ENCODE assay signal across 8 cellular contexts in genomic region chr17:75404739-75405364, GRCh38. TPM values are rescaled to one million over a fixed set of nuclear protein-coding genes. Genes with fewer than 3 reads are reported as not detected.
DNase-seq lines count a peak whose midpoint lies in the region; ATAC-seq, FAIRE-seq and TF ChIP-seq lines count a peak whose summit lies in the region.

No MANE protein-coding gene starts in this region.

- peak overlapping the region; percentile 8 for H2AFZ ChIP-seq in endothelial cell of umbilical vein (ENCODE audit: low read depth, low read length)

- peaks cover 0 to 2% of the 10 kb centered on the region in 2 experiments for H3K27me3 ChIP-seq in endothelial cell of umbilical vein (ENCODE audit: control insufficient read depth in 2 of 2, insufficient read depth in 2 of 2, low read length in 2 of 2)
- no peaks in the 10 kb centered on the region for H3K27me3 ChIP-seq in mucosa of rectum (ENCODE audit: control insufficient read depth in 2 of 2, insufficient read depth in 2 of 2, low read length in 2 of 2)

- no peaks in the 10 kb centered on the region for H3K9me3 Mint-ChIP-seq in activated CD8-positive, alpha-beta memory T cell treated with anti-CD3 and anti-CD28 coated beads, Interleukin-2, amount 10 ng/mL, durations not matched to agents 7 days and 5 days (ENCODE audit: low read depth)
- no peaks in the 10 kb centered on the region for H3K9me3 Mint-ChIP-seq in stimulated activated naive CD8-positive, alpha-beta T cell treated with anti-CD3 and anti-CD28 coated beads, Interleukin-15, Interleukin-2, amounts not matched to agents 100 ng/mL and 50 ng/mL, for 24 hours

- TF ChIP-seq POLR2A in endothelial cell of umbilical vein (IDR thresholded peaks at IDR 0.05; ENCODE audit: low read depth, low read length), result no peak

- peak overlapping the region; percentile 54 for H3K27ac ChIP-seq in endothelial cell of umbilical vein (ENCODE audit: insufficient read depth, low read depth, low read length)
- H3K27ac ChIP-seq in mucosa of rectum (ENCODE audit: low read depth in 2 of 2, low read length in 2 of 2), result peak overlapping the region; percentile 93 to 94

- H4K20me1 ChIP-seq in endothelial cell of umbilical vein (replicated peaks; ENCODE audit: control insufficient read depth, extremely low read depth, insufficient read depth, low read length), result peaks cover 5% of the 10 kb centered on the region

- intact Hi-C loops in endothelial cell of umbilical vein (cut with micrococcal nuclease), result loop anchor here (1.0 to 2.0 kb wide), 5 partner anchors 12 to 164 kb away; partner anchors contain the start of genes MIF4GD and SLC25A19

- peak overlapping the region; percentile 90 for H3K4me3 Mint-ChIP-seq in activated CD8-positive, alpha-beta memory T cell treated with anti-CD3 and anti-CD28 coated beads, Interleukin-2, amount 10 ng/mL, durations not matched to agents 7 days and 5 days
- peak overlapping the region; percentile 96 for H3K4me3 Mint-ChIP-seq in stimulated activated naive CD8-positive, alpha-beta T cell treated with anti-CD3 and anti-CD28 coated beads, Interleukin-15, Interleukin-2, amounts not matched to agents 100 ng/mL and 50 ng/mL, for 24 hours

- no peaks in the 10 kb centered on the region for H3K9me1 ChIP-seq in endothelial cell of umbilical vein (replicated peaks; ENCODE audit: control insufficient read depth, extremely low read depth, insufficient read depth, low read length)

- DNase-seq in NCI-H510A (lab: John Stamatoyannopoulos, UW), result peak; percentile 21
- peak; percentile 81 for DNase-seq in activated CD8-positive, alpha-beta memory T cell treated with anti-CD3 and anti-CD28 coated beads, Interleukin-2, amount 10 ng/mL, durations not matched to agents 7 days and 5 days
- DNase-seq in endothelial cell of umbilical vein (ENCODE audit: low read depth, low spot score), result peak; percentile 55
- no peak for DNase-seq in H4 (ENCODE audit: low spot score)

- H3K9ac ChIP-seq in endothelial cell of umbilical vein (replicated peaks; ENCODE audit: extremely low read depth, insufficient read depth, low read length) (peak overlapping the region; percentile 95), mucosa of rectum (ENCODE audit: low read depth in 1 of 2, low read length in 2 of 2) (peak overlapping the region; percentile 89 to 91)

- H3K4me2 ChIP-seq in endothelial cell of umbilical vein (ENCODE audit: insufficient read depth, low read length), result peak overlapping the region; percentile 98

- no TSS peak for BruUV-seq in endothelial cell of umbilical vein (replicated peaks; lab: Mats Ljungman, UMichigan)

- peaks cover 18% of the 10 kb centered on the region for H3K36me3 Mint-ChIP-seq in activated CD8-positive, alpha-beta memory T cell treated with anti-CD3 and anti-CD28 coated beads, Interleukin-2, amount 10 ng/mL, durations not matched to agents 7 days and 5 days
- peaks cover 18% of the 10 kb centered on the region for H3K36me3 Mint-ChIP-seq in stimulated activated naive CD8-positive, alpha-beta T cell treated with anti-CD3 and anti-CD28 coated beads, Interleukin-15, Interleukin-2, amounts not matched to agents 100 ng/mL and 50 ng/mL, for 24 hours (ENCODE audit: low read depth)

- peaks cover 12% of the 10 kb centered on the region for H3K4me1 ChIP-seq in endothelial cell of umbilical vein (ENCODE audit: control insufficient read depth, extremely low read depth, insufficient read depth, low read length)
- peaks cover 7 to 18% of the 10 kb centered on the region in 2 donors for H3K4me1 ChIP-seq in mucosa of rectum (ENCODE audit: control insufficient read depth in 2 of 2, insufficient read depth in 2 of 2, low read length in 2 of 2)

- TF ChIP-seq CTCF in endothelial cell of umbilical vein (IDR thresholded peaks at IDR 0.05; ENCODE audit: extremely low read depth in 1 of 2, insufficient read depth in 1 of 2, low read depth in 1 of 2, low read length in 2 of 2), result no peak

- H3K4me1 Mint-ChIP-seq in activated CD8-positive, alpha-beta memory T cell treated with anti-CD3 and anti-CD28 coated beads, Interleukin-2, amount 10 ng/mL, durations not matched to agents 7 days and 5 days, result peaks cover 42% of the 10 kb centered on the region
- H3K4me1 Mint-ChIP-seq in stimulated activated naive CD8-positive, alpha-beta T cell treated with anti-CD3 and anti-CD28 coated beads, Interleukin-15, Interleukin-2, amounts not matched to agents 100 ng/mL and 50 ng/mL, for 24 hours (ENCODE audit: low read depth), result peaks cover 50% of the 10 kb centered on the region

- POLR2A ChIA-PET in endothelial cell of umbilical vein (lab: Charles Lee), result interaction anchor here (0.6 to 1.1 kb wide), 6 partner anchors 51 to 284 kb away, joined by 3 to 5 read pairs (median 4); partner anchors contain the start of genes MIF4GD, SLC25A19 and TMEM94

- ATAC-seq in GM18858 (IDR thresholded peaks at IDR 0.05; ENCODE audit: unreplicated experiment), result peak; percentile 9
- peak; percentile 2 for ATAC-seq in HG02884 (IDR thresholded peaks at IDR 0.05; ENCODE audit: unreplicated experiment)
- peak; percentile 29 for ATAC-seq in activated CD8-positive, alpha-beta memory T cell treated with anti-CD3 and anti-CD28 coated beads, Interleukin-2, amount 10 ng/mL, durations not matched to agents 7 days and 5 days

- dilution Hi-C loops in endothelial cell of umbilical vein (cut with MboI; ENCODE audit: extremely low pct_ligation_motif_present, low sequenced_read_pairs), result no loop called here

- CTCF ChIA-PET in activated CD8-positive, alpha-beta memory T cell treated with anti-CD3 and anti-CD28 coated beads, Interleukin-2, amount 10 ng/mL, durations not matched to agents 7 days and 5 days (lab: Charles Lee), result interaction anchor here (0.7 to 4.4 kb wide), 17 partner anchors 11 to 443 kb away, joined by 3 to 45 read pairs (median 4); partner anchors contain the start of genes MIF4GD, SLC25A19 and TSEN54
- CTCF ChIA-PET in endothelial cell of umbilical vein (lab: Charles Lee), result interaction anchor here (0.7 to 9.9 kb wide), 10 partner anchors 7 to 228 kb away, joined by 3 to 178 read pairs (median 5); partner anchors contain the start of genes MIF4GD, SLC25A19 and SMIM5

- H3K27ac Mint-ChIP-seq in activated CD8-positive, alpha-beta memory T cell treated with anti-CD3 and anti-CD28 coated beads, Interleukin-2, amount 10 ng/mL, durations not matched to agents 7 days and 5 days, result peak overlapping the region; percentile 91
- H3K27ac Mint-ChIP-seq in stimulated activated naive CD8-positive, alpha-beta T cell treated with anti-CD3 and anti-CD28 coated beads, Interleukin-15, Interleukin-2, amounts not matched to agents 100 ng/mL and 50 ng/mL, for 24 hours, result peak overlapping the region; percentile 98

- H3K79me2 ChIP-seq in endothelial cell of umbilical vein (ENCODE audit: control insufficient read depth, insufficient read depth, low read length), result peaks cover 54% of the 10 kb centered on the region

- peak; percentile 40 for FAIRE-seq in endothelial cell of umbilical vein (lab: Jason Lieb, UNC)

- H3K4me3 ChIP-seq in endothelial cell of umbilical vein (replicated peaks in 1 of 3; ENCODE audit: insufficient read depth in 1 of 3, low read depth in 1 of 3, low read length in 3 of 3), result peak overlapping the region; percentile 78 to 97 (median 96)
- peak overlapping the region; percentile 71 to 90 for H3K4me3 ChIP-seq in mucosa of rectum (ENCODE audit: low read length in 2 of 2)

- no peaks in the 10 kb centered on the region for H3K36me3 ChIP-seq in endothelial cell of umbilical vein (ENCODE audit: control insufficient read depth in 2 of 2, extremely low read depth in 1 of 2, insufficient read depth in 2 of 2, low read length in 2 of 2)
- H3K36me3 ChIP-seq in mucosa of rectum (ENCODE audit: control insufficient read depth in 2 of 2, insufficient read depth in 2 of 2, low read length in 2 of 2), result no peaks in the 10 kb centered on the region

- H3K27me3 Mint-ChIP-seq in activated CD8-positive, alpha-beta memory T cell treated with anti-CD3 and anti-CD28 coated beads, Interleukin-2, amount 10 ng/mL, durations not matched to agents 7 days and 5 days, result no peaks in the 10 kb centered on the region
- H3K27me3 Mint-ChIP-seq in stimulated activated naive CD8-positive, alpha-beta T cell treated with anti-CD3 and anti-CD28 coated beads, Interleukin-15, Interleukin-2, amounts not matched to agents 100 ng/mL and 50 ng/mL, for 24 hours, result no peaks in the 10 kb centered on the region

- H3K9me3 ChIP-seq in endothelial cell of umbilical vein (replicated peaks; ENCODE audit: control insufficient read depth, insufficient read depth, low read length) (no peaks in the 10 kb centered on the region), mucosa of rectum (ENCODE audit: control insufficient read depth in 2 of 2, low read length in 2 of 2) (no peaks in the 10 kb centered on the region)

TF ChIP-seq in endothelial cell of umbilical vein, 7 proteins besides CTCF, POLR2A, EP300 and RAD21 (continues in another document):
- no peak for TF ChIP-seq JUN (IDR thresholded peaks at IDR 0.05; ENCODE audit: borderline replicate concordance, insufficient read depth, insufficient read length, low read depth)
- no peak for TF ChIP-seq MYC (IDR thresholded peaks at IDR 0.05; ENCODE audit: low read depth, low read length)

RNA-seq across cellular contexts. Expression of gene GRB2, which starts 0.6 kb away (rescaled TPM):
- 100 to 1,000 TPM; 138 to 179 TPM for total RNA-seq in activated CD8-positive, alpha-beta memory T cell treated with anti-CD3 and anti-CD28 coated beads, Interleukin-2, amount 10 ng/mL, durations not matched to agents 7 days and 5 days
- 93.9 and 94.8 TPM in 2 replicates for total RNA-seq in endothelial cell of umbilical vein
- polyA plus RNA-seq in endothelial cell of umbilical vein, result 41.8 and 51.5 TPM in 2 replicates
- polyA plus RNA-seq in endothelial cell of umbilical vein (2011; cell fraction: cytosol; rRNA removed), result 65.2 and 76.7 TPM in 2 replicates
- 35.4 and 39.0 TPM in 2 replicates for polyA plus RNA-seq in endothelial cell of umbilical vein (2011; cell fraction: nucleus; rRNA removed)
- polyA plus RNA-seq in endothelial cell of umbilical vein (2012), result 78.0 and 101 TPM in 2 replicates
- polyA minus RNA-seq in endothelial cell of umbilical vein, result 49.6 and 54.7 TPM in 2 replicates
- 19.7 TPM for polyA minus RNA-seq in endothelial cell of umbilical vein (2011; cell fraction: cytosol; rRNA and poly(A)+ RNA removed)
- 25.7 and 26.0 TPM in 2 replicates for polyA minus RNA-seq in endothelial cell of umbilical vein (2011; cell fraction: nucleus; rRNA and poly(A)+ RNA removed)
- 83.8 and 107 TPM in 2 replicates for total RNA-seq in H4 (2014; rRNA removed; shearing (Covaris generic))

RNA-seq across cellular contexts. Expression of gene TMEM94, which starts 51.6 kb away (rescaled TPM):
- total RNA-seq in activated CD8-positive, alpha-beta memory T cell treated with anti-CD3 and anti-CD28 coated beads, Interleukin-2, amount 10 ng/mL, durations not matched to agents 7 days and 5 days, result 100 to 1,000 TPM in 1 of 2 experiments, 10 to 100 TPM in 1; 83.7 to 106 TPM
- 68.4 and 69.2 TPM in 2 replicates for total RNA-seq in endothelial cell of umbilical vein
- 75.9 and 131 TPM in 2 replicates for polyA plus RNA-seq in endothelial cell of umbilical vein
- polyA plus RNA-seq in endothelial cell of umbilical vein (2011; cell fraction: cytosol; rRNA removed), result 46.4 and 54.3 TPM in 2 replicates
- polyA plus RNA-seq in endothelial cell of umbilical vein (2011; cell fraction: nucleus; rRNA removed), result 371 and 452 TPM in 2 replicates
- polyA plus RNA-seq in endothelial cell of umbilical vein (2012), result 47.6 and 53.1 TPM in 2 replicates
- polyA minus RNA-seq in endothelial cell of umbilical vein, result 64.3 and 74.9 TPM in 2 replicates
- 25.6 TPM for polyA minus RNA-seq in endothelial cell of umbilical vein (2011; cell fraction: cytosol; rRNA and poly(A)+ RNA removed)
- polyA minus RNA-seq in endothelial cell of umbilical vein (2011; cell fraction: nucleus; rRNA and poly(A)+ RNA removed), result 74.1 and 107 TPM in 2 replicates
- 24.3 and 33.6 TPM in 2 replicates for total RNA-seq in H4 (2014; rRNA removed; shearing (Covaris generic))
